In genomic region chr18:56516769-56517168, GRCh38 we compare ENCODE assay signal across 25 cellular contexts.
DNase-seq lines count a peak whose midpoint lies in the region; ATAC-seq, FAIRE-seq and TF ChIP-seq lines count a peak whose summit lies in the region.
"Had no signal": no experiment of that assay in that cellular context is flagged by ENCODE, and none has a peak within 500 bp of the region (broad histone marks: within the 10 kb centered on the region; RNA-seq: fewer than 3 reads in every experiment).

No MANE protein-coding gene starts in this region.

- no peak overlapping the region for H3K4ac ChIP-seq in IMR-90 (ENCODE audit: low read depth, low read length)

- peaks cover 4% of the 10 kb centered on the region; the same call in 1 of the 2 replicates for H3K27me3 ChIP-seq in IMR-90 (ENCODE audit: control insufficient read depth, insufficient read depth, low read length)
- no peaks in the 10 kb centered on the region for H3K27me3 ChIP-seq in bronchial epithelial cell (ENCODE audit: control insufficient read depth, insufficient read depth, low read length)
- H3K27me3 ChIP-seq: cardiac muscle cell, heart left ventricle, suprapubic skin had no signal

- no peak overlapping the region for H4K8ac ChIP-seq in IMR-90 (ENCODE audit: low read depth in 2 of 2, low read length in 2 of 2)

- H2AK9ac ChIP-seq in IMR-90 (replicated peaks; ENCODE audit: low read depth, low read length, poor library complexity), result no peak overlapping the region

- no TSS peak for BruUV-seq in IMR-90 (replicated peaks; lab: Mats Ljungman, UMichigan)

- no peak for TF ChIP-seq POLR2A in IMR-90 (IDR thresholded peaks at IDR 0.05; ENCODE audit: low read depth, low read length)

- no peaks in the 10 kb centered on the region for H3K9me3 ChIP-seq in IMR-90 (ENCODE audit: control insufficient read depth, insufficient read depth, low read length)
- H3K9me3 ChIP-seq: heart left ventricle, SK-N-SH, suprapubic skin had no signal

- H4K20me1 ChIP-seq in IMR-90 (ENCODE audit: insufficient read depth, low read length), result no peaks in the 10 kb centered on the region

- no peak overlapping the region for H3K56ac ChIP-seq in IMR-90 (ENCODE audit: extremely low read depth, insufficient read depth, low read length)

- no peaks in the 10 kb centered on the region for H3K79me1 ChIP-seq in IMR-90 (ENCODE audit: low read depth in 1 of 2, low read length in 2 of 2)

- CTCF ChIA-PET in IMR-90 (lab: Yijun Ruan, JAX), result no interaction called here

- H2BK20ac ChIP-seq in IMR-90 (ENCODE audit: low read depth, low read length), result no peak overlapping the region; the same call in 1 of the 2 replicates

- H3K4me1 ChIP-seq in IMR-90 (ENCODE audit: control insufficient read depth, insufficient read depth, low read length), result peaks cover 4% of the 10 kb centered on the region; the same call in 1 of the 2 replicates
- H3K4me1 ChIP-seq: heart left ventricle, suprapubic skin had no signal

- no peak overlapping the region for H3K23ac ChIP-seq in IMR-90 (ENCODE audit: low read depth, low read length)

- intact Hi-C loops in IMR-90 (cut with micrococcal nuclease), result no loop called here
- intact Hi-C loops in sciatic nerve (cut with DNase I), result no loop called here

- H2BK5ac ChIP-seq in IMR-90 (ENCODE audit: low read depth, low read length, poor library complexity, severe bottlenecking), result no peak overlapping the region

- H3K9ac ChIP-seq in IMR-90 (ENCODE audit: low read depth, low read length), result no peak overlapping the region
- H3K9ac ChIP-seq: SK-N-SH had no signal

- ATAC-seq in IMR-90 (ENCODE audit: low read depth), result peak; percentile 11; the same call in 1 of the 2 replicates
- ATAC-seq in sciatic nerve, result peak; percentile 41
- ATAC-seq: heart left ventricle, HepG2, left lobe of liver had no signal

- H3K18ac ChIP-seq in IMR-90 (ENCODE audit: low read depth, low read length), result no peak overlapping the region

- TF ChIP-seq RAD21 in IMR-90 (IDR thresholded peaks at IDR 0.05; ENCODE audit: low read length), result no peak

- in situ Hi-C loops in IMR-90 (cut with MboI; ENCODE audit: low sequenced_read_pairs), result no loop called here

- H3K14ac ChIP-seq in IMR-90 (replicated peaks; ENCODE audit: low read depth, low read length), result no peak overlapping the region

- no peak overlapping the region for H3K27ac ChIP-seq in IMR-90 (ENCODE audit: insufficient read depth, low read length)
- H3K27ac ChIP-seq: cardiac muscle cell, heart left ventricle, suprapubic skin, WERI-Rb-1 had no signal

- POLR2A ChIA-PET in IMR-90 (lab: Charles Lee; ENCODE audit: unreplicated experiment), result no interaction called here

- no peak overlapping the region for H3K4me3 ChIP-seq in IMR-90 (ENCODE audit: insufficient read depth, low read depth, low read length)
- no peak overlapping the region for H3K4me3 ChIP-seq in bronchial epithelial cell (ENCODE audit: low read depth, low read length)
- H3K4me3 ChIP-seq: cardiac muscle cell, heart left ventricle, suprapubic skin had no signal

- peak overlapping the region; percentile 17; the same call in 1 of the 2 replicates for H3K4me2 ChIP-seq in IMR-90 (ENCODE audit: low read depth, low read length)
- H3K4me2 ChIP-seq: SK-N-SH had no signal

- no peak for TF ChIP-seq CTCF in IMR-90 (conservative IDR thresholded peaks at IDR 0.05; ENCODE audit: low read depth, low read length)
- TF ChIP-seq CTCF in bronchial epithelial cell (IDR thresholded peaks at IDR 0.05; ENCODE audit: insufficient read depth, low read length, severe bottlenecking), result no peak

- no peak overlapping the region for H2AK5ac ChIP-seq in IMR-90 (ENCODE audit: low read depth, low read length)

- no CpG with 5 or more reads among the region's 4 CpGs for WGBS in IMR-90 (ENCODE audit: extremely low coverage in 2 of 2, insufficient read length in 1 of 2), 2 experiments

- DNase-seq in EH (ENCODE audit: low read depth), result peak; percentile 82
- DNase-seq in IMR-90, result peak; percentile 50
- no peak for DNase-seq in bronchial epithelial cell (ENCODE audit: low read depth)
- no peak for DNase-seq in sciatic nerve (ENCODE audit: low spot score)
- DNase-seq in medulla oblongata (ENCODE audit: extremely low spot score), result no peak
- no peak for DNase-seq in LoVo (ENCODE audit: low spot score)
- DNase-seq in cerebellar cortex (ENCODE audit: low spot score), result no peak
- DNase-seq in activated CD4-positive, alpha-beta T cell treated with anti-CD3 and anti-CD28 coated beads for 48 hours, result no peak
- DNase-seq: activated CD4-positive, alpha-beta T cell treated with anti-CD3 and anti-CD28 coated beads, Interleukin-2, amount 50 U/mL, for 48 hours; activated gamma-delta T cell; CD4-positive, alpha-beta memory T cell; DMS 273 treated with DMSO at 0.1 percent for 48 hours; heart left ventricle; NCI-H2107; NCI-H510A; posterior cingulate gyrus; SK-N-SH; stimulated activated CD4-positive, alpha-beta T cell treated with anti-CD3 and anti-CD28 coated beads, Interleukin-1b, Interleukin-23, amount 100 ng/mL, for 48 hours; WERI-Rb-1 had no signal

- no peak overlapping the region for H2BK15ac ChIP-seq in IMR-90 (ENCODE audit: low read depth, low read length)

- dilution Hi-C loops in IMR-90 (cut with HindIII; ENCODE audit: low sequenced_read_pairs, unreplicated experiment), result no loop called here

- H3K9me1 ChIP-seq in IMR-90 (ENCODE audit: insufficient read depth, low read length), result peaks cover 3% of the 10 kb centered on the region; the same call in 1 of the 2 replicates

- H4K5ac ChIP-seq in IMR-90 (ENCODE audit: low read depth, low read length), result no peak overlapping the region

- no peak overlapping the region for H2AFZ ChIP-seq in IMR-90 (replicated peaks; ENCODE audit: low read length, poor library complexity)

- H2BK120ac ChIP-seq in IMR-90 (ENCODE audit: low read depth, low read length), result no peak overlapping the region

- H3K36me3 ChIP-seq in IMR-90 (ENCODE audit: control insufficient read depth, insufficient read depth, low read length) (no peaks in the 10 kb centered on the region), bronchial epithelial cell (ENCODE audit: control insufficient read depth, insufficient read depth, low read length) (no peaks in the 10 kb centered on the region)
- H3K36me3 ChIP-seq: cardiac muscle cell, heart left ventricle, suprapubic skin, WERI-Rb-1 had no signal

- peak; percentile 93 for FAIRE-seq in bronchial epithelial cell (lab: Jason Lieb, UNC)
- FAIRE-seq: GM12892, H1, HepG2 had no signal

- H4K91ac ChIP-seq in IMR-90 (ENCODE audit: insufficient read depth, low read depth, low read length), result no peak overlapping the region

TF ChIP-seq in IMR-90, 13 proteins besides CTCF, POLR2A, EP300 and RAD21:
- TF ChIP-seq FOS (IDR thresholded peaks at IDR 0.05; ENCODE audit: low read depth, low read length) (no peak), MAFK (IDR thresholded peaks at IDR 0.05; ENCODE audit: low read depth, low read length) (no peak), MAZ (IDR thresholded peaks at IDR 0.05; ENCODE audit: borderline replicate concordance, low read depth, low read length) (no peak), RFX5 (IDR thresholded peaks at IDR 0.05; ENCODE audit: low read depth, low read length) (no peak), NFE2L2 (IDR thresholded peaks at IDR 0.05; ENCODE audit: low read depth, low read length) (no peak), CEBPB (IDR thresholded peaks at IDR 0.05; ENCODE audit: low read depth, low read length) (no peak), BHLHE40 (IDR thresholded peaks at IDR 0.05; ENCODE audit: low read depth, low read length) (no peak), MXI1 (IDR thresholded peaks at IDR 0.05; ENCODE audit: borderline replicate concordance, low read depth, low read length) (no peak), ELK1 (IDR thresholded peaks at IDR 0.05; ENCODE audit: borderline replicate concordance, low read depth, low read length) (no peak), RCOR1 (IDR thresholded peaks at IDR 0.05; ENCODE audit: insufficient replicate concordance, low read length) (no peak), CHD1 (IDR thresholded peaks at IDR 0.05; ENCODE audit: low read depth, low read length) (no peak), SMC3 (IDR thresholded peaks at IDR 0.05; ENCODE audit: low read depth, low read length) (no peak)
- TF ChIP-seq, protein P1, sequence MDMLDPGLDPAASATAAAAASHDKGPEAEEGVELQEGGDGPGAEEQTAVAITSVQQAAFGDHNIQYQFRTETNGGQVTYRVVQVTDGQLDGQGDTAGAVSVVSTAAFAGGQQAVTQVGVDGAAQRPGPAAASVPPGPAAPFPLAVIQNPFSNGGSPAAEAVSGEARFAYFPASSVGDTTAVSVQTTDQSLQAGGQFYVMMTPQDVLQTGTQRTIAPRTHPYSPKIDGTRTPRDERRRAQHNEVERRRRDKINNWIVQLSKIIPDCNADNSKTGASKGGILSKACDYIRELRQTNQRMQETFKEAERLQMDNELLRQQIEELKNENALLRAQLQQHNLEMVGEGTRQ (IDR thresholded peaks at IDR 0.05; ENCODE audit: low read depth, low read length), result no peak

Comparison
In these comparisons a context has a peak if more than half of its experiments do, and no peak if none do; other contexts are left out.
1. DNase-seq: peak in EH (single experiment) and IMR-90 (single experiment); none in bronchial epithelial cell (single experiment), sciatic nerve (single experiment), medulla oblongata (single experiment), LoVo (single experiment), cerebellar cortex (single experiment) and activated CD4-positive, alpha-beta T cell treated with anti-CD3 and anti-CD28 coated beads for 48 hours (single experiment).